Comparison of ENCODE assay signal across 17 cellular contexts in the genomic region with DNA sequence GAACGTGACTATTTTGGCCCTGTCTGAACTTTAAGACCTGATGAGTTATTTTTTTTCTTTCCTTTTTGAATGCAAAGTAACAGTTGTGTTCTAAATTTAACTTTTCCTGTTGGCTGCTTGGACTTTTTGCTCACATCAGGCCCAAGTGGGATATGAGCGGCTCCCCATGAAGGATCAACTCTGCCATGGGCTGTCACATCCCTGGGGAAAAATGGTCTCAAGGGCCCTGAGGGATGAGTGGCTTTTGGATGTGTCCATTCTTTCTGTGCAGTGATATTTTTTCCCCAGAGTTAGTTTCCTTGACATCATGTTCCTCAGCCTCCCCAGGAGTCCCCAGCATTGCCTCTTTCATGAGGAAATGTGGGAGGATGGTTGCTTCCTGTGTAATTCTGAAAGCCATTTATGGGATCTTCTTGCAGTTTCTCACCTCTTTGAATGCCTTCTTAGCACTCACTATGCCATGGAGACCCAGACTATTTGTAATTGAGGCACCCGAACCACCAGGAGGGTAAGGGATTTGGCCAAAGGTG.
DNase-seq lines count a peak whose midpoint lies in the region; ATAC-seq and TF ChIP-seq lines count a peak whose summit lies in the region.
"Had no signal": no experiment of that assay in that cellular context is flagged by ENCODE, and none has a peak within 500 bp of the region (broad histone marks: within the 10 kb centered on the region; RNA-seq: fewer than 3 reads in every experiment).

No MANE protein-coding gene starts in this region.

- no peaks in the 10 kb centered on the region for H3K36me3 Mint-ChIP-seq in osteocyte (ENCODE audit: unreplicated experiment)
- H3K36me3 Mint-ChIP-seq in activated CD8-positive, alpha-beta T cell treated with anti-CD3 and anti-CD28 coated beads, Interleukin-2, amount 10 ng/mL, durations not matched to agents 7 days and 5 days (ENCODE audit: low read depth): no peaks in the 10 kb centered on the region
- H3K36me3 Mint-ChIP-seq: CD14-positive monocyte; CD8-positive, alpha-beta T cell had no signal

- peak; percentile 29 for ATAC-seq in Right ventricle myocardium superior (ENCODE audit: poor library complexity)
- no peak for ATAC-seq in activated CD8-positive, alpha-beta T cell treated with anti-CD3 and anti-CD28 coated beads, Interleukin-2, amount 10 ng/mL, durations not matched to agents 7 days and 5 days
- ATAC-seq: CD8-positive, alpha-beta T cell; GM23338 had no signal

- H3K27ac ChIP-seq in left ventricle myocardium inferior (replicated peaks) (no peak overlapping the region), BLaER1 (no peak overlapping the region), SK-N-MC (peak overlapping the region; percentile 87)

- H3K36me3 ChIP-seq in left ventricle myocardium inferior: no peaks in the 10 kb centered on the region
- H3K36me3 ChIP-seq in BLaER1: no peaks in the 10 kb centered on the region
- peaks cover 6% of the 10 kb centered on the region for H3K36me3 ChIP-seq in SK-N-MC (ENCODE audit: insufficient read depth, low read length)

- TF ChIP-seq CTCF in left ventricle myocardium inferior (IDR thresholded peaks at IDR 0.05; ENCODE audit: borderline replicate concordance): no peak
- TF ChIP-seq CTCF in osteocyte (IDR thresholded peaks at IDR 0.05): no peak

- H3K9ac ChIP-seq in BLaER1 (no peak overlapping the region), SK-N-MC (ENCODE audit: insufficient read length) (no peak overlapping the region)

- CTCF ChIA-PET in activated CD8-positive, alpha-beta T cell treated with anti-CD3 and anti-CD28 coated beads, Interleukin-2, amount 10 ng/mL, durations not matched to agents 7 days and 5 days (lab: Charles Lee): no interaction called here

- H3K9me3 ChIP-seq in left ventricle myocardium inferior (replicated peaks) (peaks cover 6% of the 10 kb centered on the region), BLaER1 (0 out of 2 replicates have a peak, but pooled peaks cover 4% of the 10 kb centered on the region), SK-N-MC (ENCODE audit: low read depth, low read length) (no peaks in the 10 kb centered on the region)

- no peaks in the 10 kb centered on the region for H3K9me3 Mint-ChIP-seq in osteocyte (ENCODE audit: unreplicated experiment)
- no peaks in the 10 kb centered on the region for H3K9me3 Mint-ChIP-seq in activated CD8-positive, alpha-beta T cell treated with anti-CD3 and anti-CD28 coated beads, Interleukin-2, amount 10 ng/mL, durations not matched to agents 7 days and 5 days (ENCODE audit: insufficient read depth)
- H3K9me3 Mint-ChIP-seq: CD8-positive, alpha-beta T cell; GM23338 had no signal

- H4K20me1 ChIP-seq in BLaER1: no peaks in the 10 kb centered on the region

- H3K27me3 Mint-ChIP-seq in osteocyte (ENCODE audit: unreplicated experiment): no peaks in the 10 kb centered on the region
- H3K27me3 Mint-ChIP-seq in activated CD8-positive, alpha-beta T cell treated with anti-CD3 and anti-CD28 coated beads, Interleukin-2, amount 10 ng/mL, durations not matched to agents 7 days and 5 days (ENCODE audit: low read depth): no peaks in the 10 kb centered on the region

- H3K4me3 Mint-ChIP-seq in osteocyte (ENCODE audit: unreplicated experiment): no peak overlapping the region
- H3K4me3 Mint-ChIP-seq in activated CD8-positive, alpha-beta T cell treated with anti-CD3 and anti-CD28 coated beads, Interleukin-2, amount 10 ng/mL, durations not matched to agents 7 days and 5 days: no peak overlapping the region
- H3K4me3 Mint-ChIP-seq: B cell; CD8-positive, alpha-beta T cell; GM23338 had no signal

- DNase-seq in Right ventricle myocardium superior (no peak), left ventricle myocardium inferior (no peak), SK-N-MC (ENCODE audit: low read depth, low spot score) (peak; percentile 73), osteocyte (ENCODE audit: extremely low spot score, unreplicated experiment) (peak; percentile 23), mesenteric fat pad (ENCODE audit: low spot score) (no peak)
- DNase-seq in activated CD4-positive, alpha-beta T cell treated with anti-CD3 and anti-CD28 coated beads for 1 hour: no peak
- DNase-seq in activated CD8-positive, alpha-beta T cell treated with anti-CD3 and anti-CD28 coated beads, Interleukin-2, amount 10 ng/mL, durations not matched to agents 7 days and 5 days: no peak
- DNase-seq: 8988T; CD8-positive, alpha-beta T cell; COR-L47; DND-41; GDM1; H7 had no signal

- peaks cover 4% of the 10 kb centered on the region for H3K27me3 ChIP-seq in left ventricle myocardium inferior (ENCODE audit: low read depth)
- H3K27me3 ChIP-seq in BLaER1: no peaks in the 10 kb centered on the region

- H3K4me2 ChIP-seq in BLaER1: peak overlapping the region; percentile 63
- H3K4me2 ChIP-seq: GM23338 had no signal

- H3K4me3 ChIP-seq in left ventricle myocardium inferior (no peak overlapping the region), BLaER1 (no peak overlapping the region), SK-N-MC (peak overlapping the region; percentile 43)
- H3K4me3 ChIP-seq: GM23338 had no signal

- no peaks in the 10 kb centered on the region for H3K4me1 Mint-ChIP-seq in osteocyte (ENCODE audit: unreplicated experiment)
- no peaks in the 10 kb centered on the region for H3K4me1 Mint-ChIP-seq in activated CD8-positive, alpha-beta T cell treated with anti-CD3 and anti-CD28 coated beads, Interleukin-2, amount 10 ng/mL, durations not matched to agents 7 days and 5 days (ENCODE audit: low read depth)
- H3K4me1 Mint-ChIP-seq: B cell had no signal

- H3K27ac Mint-ChIP-seq in osteocyte (ENCODE audit: unreplicated experiment): no peak overlapping the region
- H3K27ac Mint-ChIP-seq in activated CD8-positive, alpha-beta T cell treated with anti-CD3 and anti-CD28 coated beads, Interleukin-2, amount 10 ng/mL, durations not matched to agents 7 days and 5 days: no peak overlapping the region
- H3K27ac Mint-ChIP-seq: B cell; CD8-positive, alpha-beta T cell; GM23338 had no signal

- intact Hi-C loops in Right ventricle myocardium superior (cut with DNase I) (no loop called here), left ventricle myocardium inferior (cut with micrococcal nuclease) (no loop called here)

- H3K4me1 ChIP-seq in left ventricle myocardium inferior (no peaks in the 10 kb centered on the region), BLaER1 (peaks cover 14% of the 10 kb centered on the region)

- POLR2A ChIA-PET in activated CD8-positive, alpha-beta T cell treated with anti-CD3 and anti-CD28 coated beads, Interleukin-2, amount 10 ng/mL, durations not matched to agents 7 days and 5 days (lab: Charles Lee): no interaction called here

Comparison
In these comparisons a context has a peak if more than half of its experiments do, and no peak if none do; other contexts are left out.
1. DNase-seq: peak in SK-N-MC (single experiment) and osteocyte (single experiment); none in Right ventricle myocardium superior (single experiment), left ventricle myocardium inferior (single experiment), activated CD4-positive, alpha-beta T cell treated with anti-CD3 and anti-CD28 coated beads for 1 hour (single experiment), mesenteric fat pad (single experiment) and activated CD8-positive, alpha-beta T cell treated with anti-CD3 and anti-CD28 coated beads, Interleukin-2, amount 10 ng/mL, durations not matched to agents 7 days and 5 days (single experiment).